17 cellular contexts compared by ENCODE assay signal in the genomic region with DNA sequence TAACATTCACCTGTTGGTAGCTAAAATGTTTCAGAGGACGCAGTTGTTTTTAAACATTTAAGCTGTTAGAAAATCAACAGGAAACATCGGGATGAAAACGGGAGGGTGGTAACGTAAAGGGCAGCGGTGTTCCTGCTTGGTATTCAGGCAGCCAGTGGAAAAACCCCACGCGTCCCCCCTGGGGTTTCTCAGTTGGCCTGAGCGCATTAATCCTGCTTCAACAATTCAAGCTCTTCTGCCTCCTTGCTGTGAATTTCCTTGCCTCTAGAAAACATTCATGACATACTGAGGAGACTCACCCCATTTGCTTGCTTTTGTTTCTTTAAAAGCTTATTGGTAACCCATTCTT.
DNase-seq lines count a peak whose midpoint lies in the region; ATAC-seq, FAIRE-seq and TF ChIP-seq lines count a peak whose summit lies in the region.
"Had no signal": no experiment of that assay in that cellular context is flagged by ENCODE, and none has a peak within 500 bp of the region (broad histone marks: within the 10 kb centered on the region; RNA-seq: fewer than 3 reads in every experiment).

No MANE protein-coding gene starts in this region.

- H3K4me2 ChIP-seq in H1 (ENCODE audit: insufficient read depth in 1 of 2, low read depth in 2 of 2, low read length in 2 of 2) (peak overlapping the region; percentile 32 to 63), neural cell (ENCODE audit: low read length) (peak overlapping the region; percentile 60)
- H3K4me2 ChIP-seq: KMS-11 had no signal

- TF ChIP-seq CTCF in H1 (IDR thresholded peaks at IDR 0.05; ENCODE audit: control extremely low read depth in 1 of 3, insufficient read depth in 1 of 3, low read depth in 1 of 3, low read length in 3 of 3) (no peak), neural cell (IDR thresholded peaks at IDR 0.05; ENCODE audit: poor library complexity, severe bottlenecking) (no peak)

- POLR2A ChIA-PET in H1 (lab: Charles Lee; ENCODE audit: partially characterized antibody) = interaction anchor here (1.4 kb wide), 1 partner anchor 11 kb away, joined by 3 read pairs; no protein-coding TSS in a partner anchor

- peak; percentile 28 for FAIRE-seq in H1 (lab: Jason Lieb, UNC)
- FAIRE-seq: keratinocyte had no signal

- WGBS in H1 (ENCODE audit: extremely low coverage in 1 of 2, insufficient coverage in 1 of 2, insufficient read length in 1 of 2, insufficient replicate concordance in 2 of 2, low coverage in 1 of 2, low lambda C conversion rate in 2 of 2, missing lambda C conversion rate in 1 of 2), 2 experiments = 2% methylated on average over 8 of the region's 8 CpGs; no CpG with 5 or more reads in 1 of the 2 experiments

- H3K4me1 ChIP-seq in H1 (replicated peaks in 1 of 4; ENCODE audit: control insufficient read depth in 3 of 4, insufficient read depth in 4 of 4, low read length in 3 of 4) = peaks cover 3 to 13% (median 6%) of the 10 kb centered on the region in 4 experiments; a peak in 6 of 7 replicates
- H3K4me1 ChIP-seq: parathyroid adenoma had no signal

- H3K4ac ChIP-seq in H1 (replicated peaks; ENCODE audit: insufficient read length, low read depth, low read length) = no peak overlapping the region

- H2BK15ac ChIP-seq in H1 (ENCODE audit: low read length) = no peak overlapping the region

- no peak overlapping the region for H3K56ac ChIP-seq in H1 (replicated peaks; ENCODE audit: insufficient read length, low read depth, low read length)

- no peak overlapping the region for H2BK20ac ChIP-seq in H1 (ENCODE audit: low read length)

- H3K9me3 ChIP-seq in H1 (ENCODE audit: insufficient read depth in 2 of 2, low read depth in 1 of 2, low read length in 1 of 2) = no peaks in the 10 kb centered on the region
- H3K9me3 ChIP-seq in neural cell (ENCODE audit: low read length) = no peaks in the 10 kb centered on the region

- no peaks in the 10 kb centered on the region for H3K79me1 ChIP-seq in H1 (ENCODE audit: low read depth, low read length)

- no peak overlapping the region for H4K8ac ChIP-seq in H1 (ENCODE audit: extremely low read depth, insufficient read depth, low read length)

- TF ChIP-seq EP300 in H1 (IDR thresholded peaks at IDR 0.05; ENCODE audit: borderline replicate concordance in 1 of 2, low read depth in 2 of 2, low read length in 2 of 2) = peak in 1 of 2 experiments; percentile 57; a peak in 1 of 3 replicates
- no peak for TF ChIP-seq EP300 in neural cell (conservative IDR thresholded peaks at IDR 0.05; ENCODE audit: poor library complexity, severe bottlenecking)

- H3K36me3 ChIP-seq in H1 (ENCODE audit: control insufficient read depth in 2 of 4, insufficient read depth in 4 of 4, low read length in 3 of 4) (no peaks in the 10 kb centered on the region), neural cell (ENCODE audit: insufficient read depth, low read length) (no peaks in the 10 kb centered on the region)

- H3F3A ChIP-seq in neural cell (ENCODE audit: insufficient read depth, low read length, poor library complexity, severe bottlenecking) = no peaks in the 10 kb centered on the region

- no peak overlapping the region for H3K18ac ChIP-seq in H1 (ENCODE audit: extremely low read depth, low read length)

- no peaks in the 10 kb centered on the region for H3K23me2 ChIP-seq in H1 (ENCODE audit: low read depth, low read length)

- H2BK120ac ChIP-seq in H1 (replicated peaks; ENCODE audit: low read depth, low read length) = no peak overlapping the region

- no peak for TF ChIP-seq RAD21 in H1 (IDR thresholded peaks at IDR 0.05 in 1 of 2, conservative IDR thresholded peaks at IDR 0.05 in 1 of 2; ENCODE audit: low read depth in 2 of 2, low read length in 2 of 2)
- TF ChIP-seq RAD21 in neural cell (conservative IDR thresholded peaks at IDR 0.05) = no peak

- H2BK12ac ChIP-seq in H1 (ENCODE audit: low read depth, low read length) = no peak overlapping the region

- H4K5ac ChIP-seq in H1 (ENCODE audit: insufficient read length, low read depth, low read length) = no peak overlapping the region

- no peak overlapping the region for H2BK5ac ChIP-seq in H1 (ENCODE audit: low read depth, low read length)

- ATAC-seq in HG02852 (IDR thresholded peaks at IDR 0.05; ENCODE audit: unreplicated experiment) = no peak
- no peak for ATAC-seq in HG03354 (IDR thresholded peaks at IDR 0.05; ENCODE audit: poor library complexity, severe bottlenecking, unreplicated experiment)
- ATAC-seq: activated CD8-positive, alpha-beta T cell treated with anti-CD3 and anti-CD28 coated beads for 36 hours; Panc1 had no signal

- H2AFZ ChIP-seq in H1 (ENCODE audit: low read length) (no peak overlapping the region), neural cell (ENCODE audit: low read depth, low read length) (no peak overlapping the region)
- H2AFZ ChIP-seq: parathyroid adenoma had no signal

- H3K23ac ChIP-seq in H1 (ENCODE audit: insufficient read length) = no peak overlapping the region

- H4K20me1 ChIP-seq in H1 (replicated peaks in 1 of 2; ENCODE audit: control insufficient read depth in 1 of 2, insufficient read depth in 2 of 2, low read length in 2 of 2) (no peaks in the 10 kb centered on the region), neural cell (ENCODE audit: insufficient read depth) (no peaks in the 10 kb centered on the region)

- H3K27ac ChIP-seq in H1 (ENCODE audit: low read depth, low read length) = no peak overlapping the region
- H3K27ac ChIP-seq in neural cell (ENCODE audit: low read length) = no peak overlapping the region
- H3K27ac ChIP-seq: epithelial cell of prostate, KMS-11, parathyroid adenoma had no signal

- H3K27me3 ChIP-seq in H1 (replicated peaks in 1 of 4; ENCODE audit: control insufficient read depth in 3 of 4, extremely low read depth in 1 of 4, insufficient read depth in 3 of 4, low read length in 3 of 4) (no peaks in the 10 kb centered on the region), neural cell (ENCODE audit: insufficient read depth, low read depth, low read length) (peaks cover 43% of the 10 kb centered on the region)

- DNase-seq in COR-L47 (lab: John Stamatoyannopoulos, UW) (peak; percentile 24), NCI-H146 (lab: John Stamatoyannopoulos, UW) (peak; percentile 73), H1 (ENCODE audit: low read depth in 1 of 2, low spot score in 2 of 2) (peak in 1 of 2 experiments; percentile 68), NCI-H2081 (lab: John Stamatoyannopoulos, UW) (no peak), NCI-H187 (lab: John Stamatoyannopoulos, UW) (no peak)
- DNase-seq: activated CD8-positive, alpha-beta T cell treated with anti-CD3 and anti-CD28 coated beads for 36 hours; NCI-H1436; stimulated activated naive CD4-positive, alpha-beta T cell; SW 1271 had no signal

- H3K79me2 ChIP-seq in H1 (ENCODE audit: control insufficient read depth in 1 of 2, insufficient read depth in 2 of 2, low read length in 2 of 2) (no peaks in the 10 kb centered on the region), neural cell (replicated peaks; ENCODE audit: insufficient read depth, low read length) (no peaks in the 10 kb centered on the region)
- H3K79me2 ChIP-seq: parathyroid adenoma had no signal

- H3K9me2 ChIP-seq in neural cell (ENCODE audit: insufficient read depth, low read length) = no peaks in the 10 kb centered on the region

- H3K9ac ChIP-seq in H1 (replicated peaks in 1 of 4; ENCODE audit: extremely low read depth in 1 of 4, low read depth in 3 of 4, low read length in 3 of 4) = no peak overlapping the region
- H3K9ac ChIP-seq in neural cell (ENCODE audit: low read length) = no peak overlapping the region
- H3K9ac ChIP-seq: KMS-11, parathyroid adenoma had no signal

- H4K91ac ChIP-seq in H1 (replicated peaks; ENCODE audit: insufficient read length, low read length) = no peak overlapping the region

- no peak overlapping the region for H2AK5ac ChIP-seq in H1 (ENCODE audit: low read depth, low read length)

- TF ChIP-seq POLR2A in H1 (IDR thresholded peaks at IDR 0.05; ENCODE audit: control extremely low read depth in 1 of 2, low read depth in 2 of 2, low read length in 2 of 2) = no peak

- peak overlapping the region in 3 of 4 experiments; percentile 1 to 49 (median 30); a peak in 6 of 8 replicates for H3K4me3 ChIP-seq in H1 (ENCODE audit: extremely low read depth in 1 of 4, insufficient read depth in 2 of 4, low read depth in 3 of 4, low read length in 4 of 4)
- peak overlapping the region; percentile 56 for H3K4me3 ChIP-seq in neural cell (ENCODE audit: low read length)

- CTCF ChIA-PET in H1 (lab: Charles Lee; ENCODE audit: partially characterized antibody) = interaction anchor here (0.6 to 1.7 kb wide), 5 partner anchors 11 to 251 kb away, joined by 3 to 9 read pairs (median 3); no protein-coding TSS in a partner anchor

- no peak overlapping the region for H3K14ac ChIP-seq in H1 (ENCODE audit: insufficient read length)

TF ChIP-seq in H1, 55 proteins besides CTCF, POLR2A, EP300 and RAD21 (continues in another document):
- TF ChIP-seq SIN3A (conservative IDR thresholded peaks at IDR 0.05 in 1 of 2, IDR thresholded peaks at IDR 0.05 in 1 of 2; ENCODE audit: low read depth in 1 of 2, low read length in 2 of 2) (no peak), TBP (IDR thresholded peaks at IDR 0.05; ENCODE audit: low read depth, low read length) (no peak), FOSL1 (IDR thresholded peaks at IDR 0.05; ENCODE audit: insufficient read depth, low read depth, low read length) (no peak), KDM4A (IDR thresholded peaks at IDR 0.05; ENCODE audit: low read depth, low read length, severe bottlenecking) (peak; percentile 34), PHF8 (conservative IDR thresholded peaks at IDR 0.05; ENCODE audit: low read depth, low read length) (no peak), TEAD4 (IDR thresholded peaks at IDR 0.05; ENCODE audit: low read depth, low read length) (peak; percentile 53; the same call in 1 of the 2 replicates), POLR2AphosphoS5 (IDR thresholded peaks at IDR 0.05; ENCODE audit: low read depth, low read length) (no peak), SRF (IDR thresholded peaks at IDR 0.05; ENCODE audit: low read depth, low read length) (no peak), JUND (IDR thresholded peaks at IDR 0.05; ENCODE audit: low read length) (no peak)

TF ChIP-seq in neural cell, 6 proteins besides CTCF, POLR2A, EP300 and RAD21:
- TF ChIP-seq MXI1 (conservative IDR thresholded peaks at IDR 0.05; ENCODE audit: poor library complexity, severe bottlenecking) = no peak

Comparison
In these comparisons a context has a peak if more than half of its experiments do, and no peak if none do; other contexts are left out.
1. DNase-seq: peak in COR-L47 (single experiment) and NCI-H146 (single experiment); none in NCI-H2081 (0 of 2) and NCI-H187 (0 of 2).